In the genomic region with DNA sequence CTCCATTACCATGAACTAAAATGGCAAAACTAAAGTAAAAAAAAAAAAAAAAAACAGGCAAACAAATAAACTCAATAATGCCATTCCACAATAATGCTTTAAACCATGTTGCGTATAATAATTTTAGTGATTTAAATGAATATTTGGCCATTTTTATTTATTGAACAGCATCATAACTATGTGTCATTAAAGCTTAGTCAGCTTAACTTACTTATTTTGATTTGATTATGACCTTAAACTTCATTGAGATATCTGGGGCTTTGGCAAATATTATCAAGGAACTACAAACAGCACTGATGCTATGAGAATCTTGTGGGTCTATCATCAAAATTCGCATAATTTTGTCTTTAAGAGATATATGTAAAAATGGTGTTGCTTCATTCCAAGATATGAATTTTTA, we compare ENCODE assay signal across 27 cellular contexts.
"Had no signal": no experiment of that assay in that cellular context is flagged by ENCODE, and none has a peak within 500 bp of the region (broad histone marks: within the 10 kb centered on the region; RNA-seq: fewer than 3 reads in every experiment).

No MANE protein-coding gene starts in this region.

- DNase-seq: stimulated activated CD4-positive, alpha-beta T cell treated with anti-CD3 and anti-CD28 coated beads, Interleukin-2, amount 100 ng/mL, for 48 hours; stimulated activated CD4-positive, alpha-beta T cell treated with anti-CD3 and anti-CD28 coated beads, Interleukin-4, amount 100 ng/mL, for 1 hour; stimulated activated CD4-positive, alpha-beta T cell treated with anti-CD3 and anti-CD28 coated beads, Interleukin-4, amount 100 ng/mL, for 24 hours; stimulated activated CD4-positive, alpha-beta T cell treated with anti-CD3 and anti-CD28 coated beads, Interleukin-4, amount 100 ng/mL, for 4 hours; stimulated activated CD8-positive, alpha-beta memory T cell treated with anti-CD3 and anti-CD28 coated beads, Interleukin-4, amount 100 ng/mL, for 48 hours; stimulated activated naive B cell treated with anti-CD40 and anti-IgM and Interleukin-4, amounts not matched to agents 10 μg/mL and 1 μg/mL and 100 μg/mL, for 72 hours; stimulated activated naive CD4-positive, alpha-beta T cell; stimulated activated naive CD4-positive, alpha-beta T cell treated with Interleukin-2 at 50 U/mL for 16 hours; stimulated activated naive CD8-positive, alpha-beta T cell treated with anti-CD3 and anti-CD28 coated beads, Interleukin-15, amount 100 ng/mL, for 72 hours; stimulated activated naive CD8-positive, alpha-beta T cell treated with anti-CD3 and anti-CD28 coated beads, Interleukin-15, Interleukin-2, amounts not matched to agents 100 U/mL and 50 U/mL, for 24 hours; stomach; substantia nigra; testis; thyroid gland; tibial artery; transverse colon; trophoblast cell; upper lobe of left lung; upper lobe of right lung; uterus had no signal

- FAIRE-seq: urothelium cell line had no signal

- H3K27ac ChIP-seq: stomach, suprapubic skin, testis, thoracic aorta, thyroid gland, tibial artery, tibial nerve, transverse colon, upper lobe of left lung, upper lobe of right lung, uterus, vagina had no signal

- H3K36me3 ChIP-seq: stomach, suprapubic skin, thoracic aorta, thyroid gland, tibial artery, tibial nerve, transverse colon, upper lobe of left lung, upper lobe of right lung, uterus, vagina had no signal

- ATAC-seq: stimulated activated effector memory CD8-positive, alpha-beta T cell treated with anti-CD3 and anti-CD28 coated beads, Interleukin-12 subunit alpha, Interleukin-12 subunit beta, amount 100 ng/mL, for 72 hours; stimulated activated memory B cell treated with anti-CD40 and anti-IgM and Interleukin-4, amounts not matched to agents 10 μg/mL and 1 μg/mL and 100 μg/mL, for 72 hours; stimulated activated naive B cell treated with anti-CD40 and anti-IgM and Interleukin-4, amounts not matched to agents 10 μg/mL and 1 μg/mL and 100 μg/mL, for 72 hours; stimulated activated naive CD8-positive, alpha-beta T cell treated with anti-CD3 and anti-CD28 coated beads, Interleukin-15, amount 100 ng/mL, for 72 hours; stimulated activated naive CD8-positive, alpha-beta T cell treated with anti-CD3 and anti-CD28 coated beads, Interleukin-15, Interleukin-2, amounts not matched to agents 100 U/mL and 50 U/mL, for 24 hours; upper lobe of right lung had no signal

- H3K27me3 ChIP-seq: stomach, suprapubic skin, testis, thyroid gland, tibial artery, tibial nerve, transverse colon, upper lobe of left lung, upper lobe of right lung, uterus, vagina had no signal

- H3K4me1 ChIP-seq: stomach, suprapubic skin, testis, thyroid gland, tibial artery, tibial nerve, transverse colon, upper lobe of left lung, upper lobe of right lung, uterus, vagina had no signal

- H3K4me3 ChIP-seq: stomach, suprapubic skin, testis, thoracic aorta, thyroid gland, tibial artery, tibial nerve, transverse colon, upper lobe of left lung, upper lobe of right lung, uterus, vagina had no signal

- H3K9me3 ChIP-seq: suprapubic skin, testis, thoracic aorta, thyroid gland, tibial artery, tibial nerve, transverse colon, upper lobe of left lung, upper lobe of right lung, uterus, vagina had no signal
